26 cellular contexts compared by ENCODE assay signal in the genomic region with DNA sequence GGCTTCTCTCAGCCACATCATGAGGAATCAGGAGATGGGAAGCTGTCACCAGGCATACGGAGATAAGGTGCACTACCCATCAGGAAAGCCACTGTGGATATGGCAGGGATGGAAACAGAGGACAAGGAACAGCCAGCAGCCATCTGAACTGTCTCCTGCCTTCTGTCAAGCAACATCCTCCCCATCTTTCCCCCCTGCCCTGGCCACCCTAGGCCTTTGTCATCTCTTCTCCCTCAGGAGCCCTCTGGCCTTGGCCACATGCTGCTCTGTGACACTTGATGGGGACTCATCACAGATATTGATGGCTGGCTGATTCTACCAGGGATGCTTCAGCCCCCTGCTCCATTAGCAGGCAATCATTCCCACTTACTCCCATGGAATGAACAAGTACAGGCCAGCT. TPM values are rescaled to one million over a fixed set of nuclear protein-coding genes. Genes with fewer than 3 reads are reported as not detected.
DNase-seq lines count a peak whose midpoint lies in the region; ATAC-seq, FAIRE-seq and TF ChIP-seq lines count a peak whose summit lies in the region.
"Had no signal": no experiment of that assay in that cellular context is flagged by ENCODE, and none has a peak within 500 bp of the region (broad histone marks: within the 10 kb centered on the region; RNA-seq: fewer than 3 reads in every experiment).

No MANE protein-coding gene starts in this region.

- H3K4ac ChIP-seq in neuronal stem cell (ENCODE audit: low read length) = no peak overlapping the region

- no peaks in the 10 kb centered on the region for H3K79me1 ChIP-seq in neuronal stem cell (ENCODE audit: low read depth, low read length)

- TF ChIP-seq CTCF in coronary artery (IDR thresholded peaks at IDR 0.05) = no peak
- TF ChIP-seq CTCF in uterus (IDR thresholded peaks at IDR 0.05) = no peak

- DNase-seq in NCI-H2171 treated with DMSO at 0.1 percent for 48 hours (lab: John Stamatoyannopoulos, UW) (peak; percentile 33), NCI-H2171 (lab: John Stamatoyannopoulos, UW) (no peak), coronary artery (ENCODE audit: low spot score) (peak; percentile 17), neuronal stem cell (ENCODE audit: low spot score) (no peak), small intestine (no peak), uterus (no peak)
- DNase-seq: 8988T; ACHN; AML-193; BE2C; CD4-positive, alpha-beta T cell; CD8-positive, alpha-beta memory T cell; DMS 273 treated with DMSO at 0.1 percent for 48 hours; DMS79; EL; GDM1; GM23248; H7; HCEC 1CT had no signal

- no peak for ATAC-seq in HG03469 (IDR thresholded peaks at IDR 0.05; ENCODE audit: unreplicated experiment)
- ATAC-seq: A549, GM12878 had no signal

- H2BK5ac ChIP-seq in neuronal stem cell (ENCODE audit: low read length) = no peak overlapping the region

- H2BK15ac ChIP-seq in neuronal stem cell (ENCODE audit: low read length) = no peak overlapping the region

- no peak overlapping the region for H3K18ac ChIP-seq in neuronal stem cell (ENCODE audit: low read length)

- peak overlapping the region; percentile 60 for H4K91ac ChIP-seq in neuronal stem cell (ENCODE audit: low read depth, low read length, poor library complexity)

- H3K36me3 ChIP-seq in neuronal stem cell (replicated peaks in 1 of 2; ENCODE audit: control insufficient read depth in 2 of 2, insufficient read depth in 2 of 2, low read length in 2 of 2) = no peaks in the 10 kb centered on the region
- H3K36me3 ChIP-seq in small intestine (ENCODE audit: control insufficient read depth in 2 of 2, insufficient read depth in 2 of 2, low read length in 2 of 2) = no peaks in the 10 kb centered on the region
- no peaks in the 10 kb centered on the region for H3K36me3 ChIP-seq in uterus
- H3K36me3 ChIP-seq: BE2C; BLaER1 treated with 17β-estradiol and CSF1 and Interleukin-3, amounts not matched to agents 10 nM and 100 nM had no signal

- no peak overlapping the region for H2BK120ac ChIP-seq in neuronal stem cell (ENCODE audit: low read depth, low read length)

- no peaks in the 10 kb centered on the region for H3K9me3 ChIP-seq in neuronal stem cell (replicated peaks in 1 of 2; ENCODE audit: control insufficient read depth in 2 of 2, insufficient read depth in 1 of 2, low read depth in 1 of 2, low read length in 2 of 2)
- no peaks in the 10 kb centered on the region for H3K9me3 ChIP-seq in small intestine (ENCODE audit: control insufficient read depth, low read depth)
- no peaks in the 10 kb centered on the region for H3K9me3 ChIP-seq in uterus
- H3K9me3 ChIP-seq: A549; BE2C; BLaER1 treated with 17β-estradiol and CSF1 and Interleukin-3, amounts not matched to agents 10 nM and 100 nM had no signal

- H3K4me1 ChIP-seq in neuronal stem cell (ENCODE audit: control insufficient read depth in 2 of 2, insufficient read depth in 1 of 2, low read depth in 1 of 2, low read length in 2 of 2) (no peaks in the 10 kb centered on the region), small intestine (ENCODE audit: control insufficient read depth in 2 of 2, insufficient read depth in 1 of 2, low read depth in 1 of 2, low read length in 1 of 2) (no peaks in the 10 kb centered on the region), uterus (no peaks in the 10 kb centered on the region)
- H3K4me1 ChIP-seq: A549; BE2C; BLaER1 treated with 17β-estradiol and CSF1 and Interleukin-3, amounts not matched to agents 10 nM and 100 nM had no signal

- H2AK5ac ChIP-seq in neuronal stem cell (ENCODE audit: low read depth, low read length) = no peak overlapping the region

- no CpG with 5 or more reads among the region's 1 CpG for WGBS in neuronal stem cell (ENCODE audit: extremely low coverage in 2 of 2, insufficient read length in 2 of 2, insufficient replicate concordance in 1 of 2), 2 donors
- WGBS in small intestine, 3 donors = 92 to 100% (median 94%) methylated on average over 1 of the region's 1 CpG

- no peak overlapping the region for H2BK12ac ChIP-seq in neuronal stem cell (ENCODE audit: low read length)

- no peak overlapping the region for H3K4me2 ChIP-seq in neuronal stem cell (ENCODE audit: insufficient read depth, low read length, poor library complexity, severe bottlenecking)
- H3K4me2 ChIP-seq: A549; BLaER1 treated with 17β-estradiol and CSF1 and Interleukin-3, amounts not matched to agents 10 nM and 100 nM had no signal

- H4K8ac ChIP-seq in neuronal stem cell (ENCODE audit: low read depth, low read length) = no peak overlapping the region

- no peak for FAIRE-seq in small intestine (lab: Jason Lieb, UNC)
- FAIRE-seq: A549, D721Med, GM12878, GM19239, H1 had no signal

- no peak overlapping the region for H3K9ac ChIP-seq in neuronal stem cell (ENCODE audit: low read depth, low read length, poor library complexity)
- H3K9ac ChIP-seq: BLaER1 treated with 17β-estradiol and CSF1 and Interleukin-3, amounts not matched to agents 10 nM and 100 nM; GM23248 had no signal

- H3K14ac ChIP-seq in neuronal stem cell (ENCODE audit: low read length) = no peak overlapping the region

- intact Hi-C loops in uterus (cut with DNase I; ENCODE audit: low total_unique reads) = no loop called here

- no peak overlapping the region for H3K23ac ChIP-seq in neuronal stem cell (ENCODE audit: low read depth, low read length, poor library complexity)

- H2AFZ ChIP-seq in neuronal stem cell (ENCODE audit: low read length) = no peak overlapping the region
- H2AFZ ChIP-seq: GM23248 had no signal

- TF ChIP-seq POLR2A in uterus (IDR thresholded peaks at IDR 0.05) = no peak

- H3K4me3 ChIP-seq in coronary artery (no peak overlapping the region), neuronal stem cell (ENCODE audit: low read length in 2 of 2) (no peak overlapping the region), small intestine (ENCODE audit: low read depth in 1 of 2, low read length in 2 of 2) (no peak overlapping the region), uterus (no peak overlapping the region)
- H3K4me3 ChIP-seq: A549; BLaER1 treated with 17β-estradiol and CSF1 and Interleukin-3, amounts not matched to agents 10 nM and 100 nM; GM12878; GM23248 had no signal

- H3K27me3 ChIP-seq in neuronal stem cell (ENCODE audit: control insufficient read depth in 3 of 3, insufficient read depth in 3 of 3, low read depth in 1 of 3, low read length in 3 of 3) (no peaks in the 10 kb centered on the region), small intestine (ENCODE audit: control insufficient read depth in 2 of 2, insufficient read depth in 2 of 2, low read length in 2 of 2) (no peaks in the 10 kb centered on the region), uterus (no peaks in the 10 kb centered on the region)
- H3K27me3 ChIP-seq: BE2C; BLaER1 treated with 17β-estradiol and CSF1 and Interleukin-3, amounts not matched to agents 10 nM and 100 nM had no signal

- no peak overlapping the region for H3K27ac ChIP-seq in coronary artery
- H3K27ac ChIP-seq in neuronal stem cell (replicated peaks; ENCODE audit: low read length) = no peak overlapping the region
- no peak overlapping the region for H3K27ac ChIP-seq in small intestine (ENCODE audit: low read depth in 1 of 2, low read length in 1 of 2)
- no peak overlapping the region for H3K27ac ChIP-seq in uterus
- H3K27ac ChIP-seq: A549; BLaER1 treated with 17β-estradiol and CSF1 and Interleukin-3, amounts not matched to agents 10 nM and 100 nM; GM23248 had no signal

RNA-seq across cellular contexts. Expression of a gene that starts 21.1 kb away (rescaled TPM):
- not detected for polyA plus RNA-seq in neuronal stem cell (2013, experiment 1 of 2)
- polyA plus RNA-seq in neuronal stem cell (2013, experiment 2 of 2) = not detected
- 1 to 10 TPM in 1 of 3 donors, not detected in 2; 3.8 TPM for polyA plus RNA-seq in small intestine
- not detected for total RNA-seq in uterus
- total RNA-seq: CD4-positive, alpha-beta T cell; GM12878; GM23248; H1; H7 had no signal
- polyA plus RNA-seq: A549, GM12878, GM23248, H1 had no signal

RNA-seq across cellular contexts. Expression of a gene that starts 44.9 kb away (rescaled TPM):
- polyA plus RNA-seq in neuronal stem cell (2013, experiment 1 of 2) = 0.04 TPM
- 0.07 TPM for polyA plus RNA-seq in neuronal stem cell (2013, experiment 2 of 2)
- polyA plus RNA-seq in small intestine = 1 to 10 TPM in 2 of 3 donors, under 1 TPM in 1; 0.89 to 4.9 (median 3.5) TPM
- 1 to 10 TPM in 1 of 4 donors, under 1 TPM in 1, not detected in 2; 0.18 to 1.3 TPM for total RNA-seq in uterus
- total RNA-seq: GM12878 had no signal
- polyA plus RNA-seq: GM23248 had no signal

Comparison
In these comparisons a context has a peak if more than half of its experiments do, and no peak if none do; other contexts are left out.
1. DNase-seq: peak in NCI-H2171 treated with DMSO at 0.1 percent for 48 hours (single experiment) and coronary artery (single experiment); none in NCI-H2171 (single experiment), neuronal stem cell (single experiment), small intestine (single experiment) and uterus (0 of 2).